1 cellular context compared by ENCODE assay signal in genomic region chr11:57456960-57457642, GRCh38.
TF ChIP-seq lines count a peak whose summit lies in the region.

No MANE protein-coding gene starts in this region.

TF ChIP-seq in K562, 482 proteins besides CTCF, POLR2A, EP300 and RAD21 (continued from another document and continues in another):
- TF ChIP-seq CHD7 (IDR thresholded peaks at IDR 0.05; ENCODE audit: low read depth, low read length): no peak
- 0 out of 2 replicates have a peak, but pooled peaks have one; percentile 10 for TF ChIP-seq GABPB1 (CRISPR knock-in tag; IDR thresholded peaks at IDR 0.05)
- TF ChIP-seq KLF16 (IDR thresholded peaks at IDR 0.05): peak; percentile 22; the same call in 1 of the 2 replicates
- TF ChIP-seq UBTF (IDR thresholded peaks at IDR 0.05; ENCODE audit: borderline replicate concordance in 1 of 2, low read depth in 2 of 2, low read length in 2 of 2): 0 out of 4 replicates have a peak, but pooled peaks of 1 of the 2 experiments have one; percentile 54
- TF ChIP-seq TCF3 (CRISPR knock-in tag; IDR thresholded peaks at IDR 0.05): 0 out of 2 replicates have a peak, but pooled peaks have one; percentile 6
- peak; percentile 93 for TF ChIP-seq SMC3 (conservative IDR thresholded peaks at IDR 0.05; ENCODE audit: insufficient read depth, low read depth, low read length)
- TF ChIP-seq ZNF41 (CRISPR knock-in tag; conservative IDR thresholded peaks at IDR 0.05): no peak
- 0 out of 2 replicates have a peak, but pooled peaks have one; percentile 41 for TF ChIP-seq ERF (CRISPR knock-in tag; IDR thresholded peaks at IDR 0.05)
- TF ChIP-seq MIER1 (IDR thresholded peaks at IDR 0.05; ENCODE audit: low read depth): no peak
- TF ChIP-seq JUND (IDR thresholded peaks at IDR 0.05; ENCODE audit: borderline replicate concordance, low read depth, low read length): peak; percentile 65
- peak; percentile 29; the same call in 1 of the 3 replicates for TF ChIP-seq JUND (tag; IDR thresholded peaks at IDR 0.05; ENCODE audit: borderline replicate concordance, low read depth, low read length)
- TF ChIP-seq NCOA6 (IDR thresholded peaks at IDR 0.05): no peak
- no peak for TF ChIP-seq SNRNP70 (optimal IDR thresholded peaks at IDR 0.05; ENCODE audit: low read depth, low read length)
- no peak for TF ChIP-seq SNIP1 (IDR thresholded peaks at IDR 0.05; ENCODE audit: low read depth)
- TF ChIP-seq HMG20A (CRISPR knock-in tag; conservative IDR thresholded peaks at IDR 0.05): no peak
- TF ChIP-seq XRCC5 (IDR thresholded peaks at IDR 0.05; ENCODE audit: low read depth, low read length): peak; percentile 90
- TF ChIP-seq ZNF511 (CRISPR knock-in tag; IDR thresholded peaks at IDR 0.05): 0 out of 2 replicates have a peak, but pooled peaks have one; percentile 44
- TF ChIP-seq KHSRP (IDR thresholded peaks at IDR 0.05): no peak
- TF ChIP-seq CHD4 (IDR thresholded peaks at IDR 0.05; ENCODE audit: insufficient read depth, insufficient replicate concordance, low read depth, low read length, poor library complexity, severe bottlenecking): no peak
- peak; percentile 54 for TF ChIP-seq EGR1 (conservative IDR thresholded peaks at IDR 0.05)
- TF ChIP-seq JUN (IDR thresholded peaks at IDR 0.05; ENCODE audit: borderline replicate concordance, low read depth, low read length): 0 out of 2 replicates have a peak, but pooled peaks have one; percentile 14
- no peak for TF ChIP-seq JUN (CRISPR knock-in tag; IDR thresholded peaks at IDR 0.05; ENCODE audit: borderline replicate concordance)
- peak in 1 of 2 experiments; percentile 54; a peak in 1 of 4 replicates for TF ChIP-seq RCOR1 (IDR thresholded peaks at IDR 0.05; ENCODE audit: borderline replicate concordance in 1 of 2, low read depth in 2 of 2, low read length in 2 of 2)
- 0 out of 2 replicates have a peak, but pooled peaks have one; percentile 17 for TF ChIP-seq TCF7 (IDR thresholded peaks at IDR 0.05; ENCODE audit: borderline replicate concordance)
- peak; percentile 37; the same call in 1 of the 2 replicates for TF ChIP-seq ATF7 (IDR thresholded peaks at IDR 0.05)
- TF ChIP-seq TFAP4 (CRISPR knock-in tag; IDR thresholded peaks at IDR 0.05; ENCODE audit: borderline replicate concordance): peak; percentile 67; the same call in 1 of the 2 replicates
- TF ChIP-seq ZNF830 (CRISPR knock-in tag; IDR thresholded peaks at IDR 0.05): no peak
- peak; percentile 39; the same call in 1 of the 2 replicates for TF ChIP-seq ESRRA (IDR thresholded peaks at IDR 0.05; ENCODE audit: borderline replicate concordance, low read depth)
- no peak for TF ChIP-seq FOXO4 (CRISPR knock-in tag; IDR thresholded peaks at IDR 0.05)
- TF ChIP-seq CXXC5 (CRISPR knock-in tag; IDR thresholded peaks at IDR 0.05): peak; percentile 23; the same call in 1 of the 2 replicates
- no peak for TF ChIP-seq TEAD2 (tag; IDR thresholded peaks at IDR 0.05)
- TF ChIP-seq CREM (IDR thresholded peaks at IDR 0.05; ENCODE audit: low read depth): 0 out of 2 replicates have a peak, but pooled peaks have one; percentile 9
- TF ChIP-seq ZNF146 (CRISPR knock-in tag; IDR thresholded peaks at IDR 0.05; ENCODE audit: unreplicated experiment): no peak
- no peak for TF ChIP-seq CEBPZ (IDR thresholded peaks at IDR 0.05; ENCODE audit: borderline replicate concordance, low read depth, low read length)
- no peak for TF ChIP-seq CBX5 (IDR thresholded peaks at IDR 0.05; ENCODE audit: borderline replicate concordance, low read depth)
- TF ChIP-seq ZNF224 (CRISPR knock-in tag; IDR thresholded peaks at IDR 0.05): no peak
- TF ChIP-seq RB1 (IDR thresholded peaks at IDR 0.05; ENCODE audit: low read depth): peak; percentile 69; the same call in 1 of the 2 replicates
- TF ChIP-seq MAZ (CRISPR knock-in tag; conservative IDR thresholded peaks at IDR 0.05 in 1 of 2, IDR thresholded peaks at IDR 0.05 in 1 of 2): peak; percentile 40 to 58; a peak in 3 of 4 replicates
- peak; percentile 17; the same call in 1 of the 2 replicates for TF ChIP-seq ELF1 (tag; IDR thresholded peaks at IDR 0.05)
- no peak for TF ChIP-seq E2F6 (IDR thresholded peaks at IDR 0.05; ENCODE audit: borderline replicate concordance in 1 of 2, extremely low read depth in 1 of 2, insufficient read depth in 1 of 2, insufficient read length in 1 of 2, low read depth in 1 of 2, low read length in 1 of 2, poor library complexity in 1 of 2, severe bottlenecking in 1 of 2)
